ENCODE assay signal across 24 cellular contexts in the genomic region with DNA sequence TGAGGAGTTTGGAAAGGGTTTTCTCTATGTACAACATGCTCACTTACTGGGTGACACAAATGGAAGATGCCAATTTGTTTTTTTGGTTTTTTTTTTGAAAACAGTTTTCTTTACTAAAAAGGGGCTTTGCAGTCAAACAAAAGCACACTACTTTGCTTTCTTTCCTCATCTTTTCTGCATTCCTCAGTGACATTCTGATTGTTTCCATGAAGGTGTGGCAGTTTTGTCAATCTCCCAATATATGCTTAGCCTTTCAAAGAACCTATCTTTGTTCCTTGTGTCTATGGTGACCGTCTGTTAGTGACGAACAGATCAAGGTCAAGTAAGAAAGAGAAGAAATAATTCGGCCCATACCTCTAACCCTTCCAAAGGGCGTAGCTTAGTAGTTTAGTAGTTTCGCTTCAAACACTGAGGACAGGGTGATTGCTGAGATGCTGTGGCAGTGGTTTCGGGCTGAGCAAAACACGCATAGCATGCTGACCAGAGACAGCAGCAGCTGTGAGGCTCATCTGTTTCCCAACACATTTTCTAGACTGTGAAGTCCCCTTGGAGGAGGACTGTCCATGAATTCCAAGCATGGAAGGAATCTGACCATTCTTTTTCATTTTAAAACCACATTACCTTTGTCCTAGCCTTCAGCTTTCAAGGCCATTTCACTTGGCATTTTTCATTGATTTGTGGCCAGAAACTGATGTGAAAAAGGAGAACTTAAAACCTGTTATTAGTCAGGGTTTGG.
A peak's percentile ranks its signal among the peaks of the same experiment; 100 is the strongest.
DNase-seq lines count a peak whose midpoint lies in the region; ATAC-seq, FAIRE-seq and TF ChIP-seq lines count a peak whose summit lies in the region.
"Had no signal": no experiment of that assay in that cellular context is flagged by ENCODE, and none has a peak within 500 bp of the region (broad histone marks: within the 10 kb centered on the region; RNA-seq: fewer than 3 reads in every experiment).

No MANE protein-coding gene starts in this region.

- CTCF ChIA-PET in AG04450 (lab: Charles Lee), result no interaction called here
- CTCF ChIA-PET in IMR-90 (lab: Yijun Ruan, JAX), result no interaction called here

- H3K4me1 Mint-ChIP-seq in nephron progenitor cell (peaks cover 47% of the 10 kb centered on the region), neural progenitor cell (peaks cover 22% of the 10 kb centered on the region)
- H3K4me1 Mint-ChIP-seq: activated CD4-positive, alpha-beta T cell treated with anti-CD3 and anti-CD28 coated beads for 36 hours; activated T-helper 17 cell treated with anti-CD3 and anti-CD28 coated beads, Interleukin-2, amount 50 U/mL, for 72 hours; CD4-positive, CD25-positive, alpha-beta regulatory T cell had no signal

- H3K36me3 Mint-ChIP-seq in nephron progenitor cell (ENCODE audit: low read depth) (peaks cover 44% of the 10 kb centered on the region), neural progenitor cell (peaks cover 16% of the 10 kb centered on the region)
- H3K36me3 Mint-ChIP-seq: CD4-positive, CD25-positive, alpha-beta regulatory T cell had no signal

- POLR2A ChIA-PET in AG04450 (lab: Yijun Ruan, JAX) (interaction anchor here (0.9 to 1.0 kb wide), 2 partner anchors 94 to 152 kb away, joined by 3 to 9 read pairs; no protein-coding TSS in a partner anchor), IMR-90 (lab: Charles Lee; ENCODE audit: unreplicated experiment) (no interaction called here)

- peak overlapping the region; percentile 16; the same call in 1 of the 2 replicates for H2AK5ac ChIP-seq in IMR-90 (ENCODE audit: low read depth, low read length)

- H3K4me1 ChIP-seq in IMR-90 (ENCODE audit: control insufficient read depth, insufficient read depth, low read length) (peaks cover 5% of the 10 kb centered on the region), neural progenitor cell (peaks cover 32% of the 10 kb centered on the region)
- H3K4me1 ChIP-seq: right lobe of liver had no signal

- H3K23ac ChIP-seq in IMR-90 (ENCODE audit: low read depth, low read length), result peak overlapping the region; percentile 67; the same call in 1 of the 2 replicates

- H3K27me3 Mint-ChIP-seq in nephron progenitor cell (ENCODE audit: low read depth, poor library complexity) (no peaks in the 10 kb centered on the region), neural progenitor cell (ENCODE audit: insufficient read depth, low read depth) (no peaks in the 10 kb centered on the region)

- H3K27me3 ChIP-seq in AG04450 (ENCODE audit: control insufficient read depth, insufficient read depth, low read length), result no peaks in the 10 kb centered on the region
- no peaks in the 10 kb centered on the region for H3K27me3 ChIP-seq in IMR-90 (ENCODE audit: control insufficient read depth, insufficient read depth, low read length)
- H3K27me3 ChIP-seq in neural progenitor cell, result no peaks in the 10 kb centered on the region
- H3K27me3 ChIP-seq: right lobe of liver, tibial artery had no signal

- in situ Hi-C loops in IMR-90 (cut with MboI; ENCODE audit: low sequenced_read_pairs), result no loop called here

- H3K4me2 ChIP-seq in IMR-90 (ENCODE audit: low read depth, low read length) (peak overlapping the region; percentile 29), neural progenitor cell (no peak overlapping the region)

- H3K18ac ChIP-seq in IMR-90 (ENCODE audit: low read depth, low read length), result peak overlapping the region; percentile 52; the same call in 1 of the 2 replicates

- H3K9me3 Mint-ChIP-seq in nephron progenitor cell (no peaks in the 10 kb centered on the region), neural progenitor cell (no peaks in the 10 kb centered on the region)
- H3K9me3 Mint-ChIP-seq: activated T-helper 17 cell treated with anti-CD3 and anti-CD28 coated beads, Interleukin-2, amount 50 U/mL, for 72 hours had no signal

- TF ChIP-seq CTCF in AG04450 (IDR thresholded peaks at IDR 0.05; ENCODE audit: low read depth, low read length) (no peak), IMR-90 (conservative IDR thresholded peaks at IDR 0.05; ENCODE audit: low read depth, low read length) (no peak), choroid plexus epithelial cell (conservative IDR thresholded peaks at IDR 0.05; ENCODE audit: low read depth, low read length) (no peak), nephron progenitor cell (IDR thresholded peaks at IDR 0.05) (no peak), neural progenitor cell (IDR thresholded peaks at IDR 0.05) (no peak)

- H2AK9ac ChIP-seq in IMR-90 (replicated peaks; ENCODE audit: low read depth, low read length, poor library complexity), result no peak overlapping the region

- no peaks in the 10 kb centered on the region for H3K79me1 ChIP-seq in IMR-90 (ENCODE audit: low read depth in 1 of 2, low read length in 2 of 2)

- H4K20me1 ChIP-seq in IMR-90 (ENCODE audit: insufficient read depth, low read length) (no peaks in the 10 kb centered on the region), neural progenitor cell (ENCODE audit: low read depth) (no peaks in the 10 kb centered on the region)

- H2BK120ac ChIP-seq in IMR-90 (ENCODE audit: low read depth, low read length), result peak overlapping the region; percentile 88

- H3K79me2 ChIP-seq in neural progenitor cell (ENCODE audit: low read depth), result no peaks in the 10 kb centered on the region

- peaks cover 23% of the 10 kb centered on the region for H3F3A ChIP-seq in neural progenitor cell (ENCODE audit: low read depth)

- H2AFZ ChIP-seq in IMR-90 (replicated peaks; ENCODE audit: low read length, poor library complexity) (no peak overlapping the region), neural progenitor cell (replicated peaks) (no peak overlapping the region)

- no peak overlapping the region for H3K4me3 Mint-ChIP-seq in nephron progenitor cell
- H3K4me3 Mint-ChIP-seq in neural progenitor cell, result no peak overlapping the region
- H3K4me3 Mint-ChIP-seq: activated CD4-positive, alpha-beta T cell treated with anti-CD3 and anti-CD28 coated beads for 36 hours; activated T-helper 17 cell treated with anti-CD3 and anti-CD28 coated beads, Interleukin-2, amount 50 U/mL, for 72 hours; CD4-positive, CD25-positive, alpha-beta regulatory T cell had no signal

- peak; percentile 32 for DNase-seq in AG04450 (ENCODE audit: low read depth, low spot score)
- peak; percentile 73 for DNase-seq in IMR-90
- DNase-seq in choroid plexus epithelial cell (ENCODE audit: low read depth), result peak; percentile 41
- DNase-seq in nephron progenitor cell, result no peak
- no peak for DNase-seq in neural progenitor cell (ENCODE audit: low spot score)
- no peak for DNase-seq in GM12892 (ENCODE audit: insufficient read length)
- DNase-seq: activated CD4-positive, alpha-beta T cell treated with anti-CD3 and anti-CD28 coated beads for 36 hours; CD4-positive, CD25-positive, alpha-beta regulatory T cell; DMS153; left cardiac atrium; midbrain; NCI-H187; NCI-H82; right lobe of liver; stimulated activated CD4-positive, alpha-beta T cell treated with anti-CD3 and anti-CD28 coated beads, Interleukin-1b, Interleukin-23, amount 100 ng/mL, for 48 hours; stimulated activated naive CD8-positive, alpha-beta T cell treated with anti-CD3 and anti-CD28 coated beads, Interleukin-15, Interleukin-2, amounts not matched to agents 100 U/mL and 50 U/mL, for 24 hours; SW 1271; tibial artery had no signal

- WGBS in IMR-90 (ENCODE audit: extremely low coverage in 2 of 2, insufficient read length in 1 of 2), 2 experiments, result no CpG with 5 or more reads among the region's 7 CpGs

- no peak for TF ChIP-seq POLR2A in IMR-90 (IDR thresholded peaks at IDR 0.05; ENCODE audit: low read depth, low read length)
- TF ChIP-seq POLR2A in GM18505 (IDR thresholded peaks at IDR 0.05; ENCODE audit: borderline replicate concordance, extremely low read depth, insufficient read depth, insufficient read length), result no peak
- TF ChIP-seq POLR2A in GM12892 (IDR thresholded peaks at IDR 0.05; ENCODE audit: low read depth, low read length), result no peak

- H3K9ac ChIP-seq in IMR-90 (ENCODE audit: low read depth, low read length), result no peak overlapping the region; the same call in 1 of the 2 replicates
- no peak overlapping the region for H3K9ac ChIP-seq in neural progenitor cell

- peak; percentile 86 for ATAC-seq in IMR-90 (ENCODE audit: low read depth)
- no peak for ATAC-seq in GM18505 (IDR thresholded peaks at IDR 0.05; ENCODE audit: unreplicated experiment)
- no peak for ATAC-seq in HG03039 (IDR thresholded peaks at IDR 0.05; ENCODE audit: unreplicated experiment)
- ATAC-seq: activated CD4-positive, alpha-beta T cell treated with anti-CD3 and anti-CD28 coated beads for 36 hours; activated T-helper 17 cell treated with anti-CD3 and anti-CD28 coated beads, Interleukin-2, amount 50 U/mL, for 72 hours; K562; left cardiac atrium; Panc1; right lobe of liver; stimulated activated naive CD8-positive, alpha-beta T cell treated with anti-CD3 and anti-CD28 coated beads, Interleukin-15, Interleukin-2, amounts not matched to agents 100 U/mL and 50 U/mL, for 24 hours had no signal

- H2BK5ac ChIP-seq in IMR-90 (ENCODE audit: low read depth, low read length, poor library complexity, severe bottlenecking), result peak overlapping the region; percentile 53

- intact Hi-C loops in IMR-90 (cut with micrococcal nuclease), result no loop called here

- no peak for TF ChIP-seq RAD21 in IMR-90 (IDR thresholded peaks at IDR 0.05; ENCODE audit: low read length)

- dilution Hi-C loops in IMR-90 (cut with HindIII; ENCODE audit: low sequenced_read_pairs, unreplicated experiment), result no loop called here

- no TSS peak for BruUV-seq in IMR-90 (replicated peaks; lab: Mats Ljungman, UMichigan)

- H4K8ac ChIP-seq in IMR-90 (ENCODE audit: low read depth in 2 of 2, low read length in 2 of 2), result peak overlapping the region in 1 of 2 experiments; percentile 67; a peak in 2 of 4 replicates

- H3K56ac ChIP-seq in IMR-90 (ENCODE audit: extremely low read depth, insufficient read depth, low read length), result no peak overlapping the region

- peak overlapping the region; percentile 44 for H4K91ac ChIP-seq in IMR-90 (ENCODE audit: insufficient read depth, low read depth, low read length)

- H3K14ac ChIP-seq in IMR-90 (replicated peaks; ENCODE audit: low read depth, low read length), result peak overlapping the region; percentile 74

- H2BK20ac ChIP-seq in IMR-90 (ENCODE audit: low read depth, low read length), result peak overlapping the region; percentile 87

- H3K4me3 ChIP-seq in AG04450 (ENCODE audit: low read depth, low read length) (no peak overlapping the region), IMR-90 (ENCODE audit: insufficient read depth, low read depth, low read length) (no peak overlapping the region), choroid plexus epithelial cell (ENCODE audit: low read depth, low read length) (no peak overlapping the region), neural progenitor cell (no peak overlapping the region)
- H3K4me3 ChIP-seq: K562, right lobe of liver, tibial artery had no signal

- H3K4ac ChIP-seq in IMR-90 (ENCODE audit: low read depth, low read length), result peak overlapping the region; percentile 79; the same call in 1 of the 2 replicates

- no peak for FAIRE-seq in GM12892 (lab: Jason Lieb, UNC)
- FAIRE-seq: K562 had no signal

- H3K27ac Mint-ChIP-seq in nephron progenitor cell (peak overlapping the region; percentile 21), neural progenitor cell (no peak overlapping the region)
- H3K27ac Mint-ChIP-seq: activated CD4-positive, alpha-beta T cell treated with anti-CD3 and anti-CD28 coated beads for 36 hours; activated T-helper 17 cell treated with anti-CD3 and anti-CD28 coated beads, Interleukin-2, amount 50 U/mL, for 72 hours; CD4-positive, CD25-positive, alpha-beta regulatory T cell had no signal

- peak overlapping the region; percentile 50 for H2BK15ac ChIP-seq in IMR-90 (ENCODE audit: low read depth, low read length)

- H3K36me3 ChIP-seq in IMR-90 (ENCODE audit: control insufficient read depth, insufficient read depth, low read length) (no peaks in the 10 kb centered on the region), neural progenitor cell (no peaks in the 10 kb centered on the region)
- H3K36me3 ChIP-seq: right lobe of liver, tibial artery had no signal

- H4K5ac ChIP-seq in IMR-90 (ENCODE audit: low read depth, low read length), result peak overlapping the region; percentile 8; the same call in 1 of the 2 replicates

- no peaks in the 10 kb centered on the region for H3K9me3 ChIP-seq in AG04450 (ENCODE audit: control insufficient read depth, insufficient read depth, low read length)
- H3K9me3 ChIP-seq in IMR-90 (ENCODE audit: control insufficient read depth, insufficient read depth, low read length), result no peaks in the 10 kb centered on the region
- H3K9me3 ChIP-seq in neural progenitor cell (ENCODE audit: low read depth), result no peaks in the 10 kb centered on the region
- H3K9me3 ChIP-seq: right lobe of liver, tibial artery had no signal

- H3K27ac ChIP-seq in AG04450 (ENCODE audit: low read depth, low read length) (no peak overlapping the region), IMR-90 (ENCODE audit: insufficient read depth, low read length) (peak overlapping the region; percentile 39; the same call in 1 of the 2 replicates), neural progenitor cell (no peak overlapping the region)
- H3K27ac ChIP-seq: HL-60, right lobe of liver, tibial artery had no signal

- H3K9me1 ChIP-seq in IMR-90 (ENCODE audit: insufficient read depth, low read length), result no peaks in the 10 kb centered on the region

Comparison
In these comparisons a context has a peak if more than half of its experiments do, and no peak if none do; other contexts are left out.
1. DNase-seq: peak in AG04450 (single experiment), IMR-90 (single experiment) and choroid plexus epithelial cell (single experiment); none in nephron progenitor cell (single experiment), neural progenitor cell (single experiment) and GM12892 (single experiment).